ENCODE assay signal across 11 cellular contexts in genomic region chr16:19094542-19095365, GRCh38. TPM values are rescaled to one million over a fixed set of nuclear protein-coding genes. Genes with fewer than 3 reads are reported as not detected.
DNase-seq lines count a peak whose midpoint lies in the region; ATAC-seq and TF ChIP-seq lines count a peak whose summit lies in the region.
"Had no signal": no experiment of that assay in that cellular context is flagged by ENCODE, and none has a peak within 500 bp of the region (broad histone marks: within the 10 kb centered on the region; RNA-seq: fewer than 3 reads in every experiment).

No MANE protein-coding gene starts in this region.

- no peak for TF ChIP-seq CTCF in progenitor cell of endocrine pancreas (IDR thresholded peaks at IDR 0.05; ENCODE audit: unreplicated experiment)

- H2BK5ac ChIP-seq in trophoblast cell (ENCODE audit: low read depth, low read length, poor library complexity) = no peak overlapping the region

- peaks cover 8% of the 10 kb centered on the region for H3K36me3 Mint-ChIP-seq in activated CD8-positive, alpha-beta T cell treated with anti-CD3 and anti-CD28 coated beads, Interleukin-2, amount 10 ng/mL, durations not matched to agents 7 days and 5 days (ENCODE audit: low read depth)
- peaks cover 1% of the 10 kb centered on the region for H3K36me3 Mint-ChIP-seq in progenitor cell of endocrine pancreas (ENCODE audit: insufficient read depth)

- CTCF ChIA-PET in activated CD8-positive, alpha-beta T cell treated with anti-CD3 and anti-CD28 coated beads, Interleukin-2, amount 10 ng/mL, durations not matched to agents 7 days and 5 days (lab: Charles Lee) = interaction anchor here (1.7 kb wide), 1 partner anchor 8 kb away, joined by 11 read pairs; no protein-coding TSS in a partner anchor

- no peak overlapping the region for H3K18ac ChIP-seq in trophoblast cell (ENCODE audit: low read length)

- no peak overlapping the region for H2AFZ ChIP-seq in trophoblast cell (ENCODE audit: insufficient read depth, low read length, poor library complexity)

- no peak overlapping the region for H4K91ac ChIP-seq in trophoblast cell (ENCODE audit: low read depth, low read length)

- no peaks in the 10 kb centered on the region for H3K27me3 Mint-ChIP-seq in activated CD8-positive, alpha-beta T cell treated with anti-CD3 and anti-CD28 coated beads, Interleukin-2, amount 10 ng/mL, durations not matched to agents 7 days and 5 days (ENCODE audit: low read depth)
- H3K27me3 Mint-ChIP-seq in progenitor cell of endocrine pancreas = peaks cover 9% of the 10 kb centered on the region

- H3K14ac ChIP-seq in trophoblast cell (ENCODE audit: low read length) = no peak overlapping the region

- POLR2A ChIA-PET in activated CD8-positive, alpha-beta T cell treated with anti-CD3 and anti-CD28 coated beads, Interleukin-2, amount 10 ng/mL, durations not matched to agents 7 days and 5 days (lab: Charles Lee) = no interaction called here

- no peak overlapping the region for H3K4me3 Mint-ChIP-seq in activated CD8-positive, alpha-beta T cell treated with anti-CD3 and anti-CD28 coated beads, Interleukin-2, amount 10 ng/mL, durations not matched to agents 7 days and 5 days
- no peak overlapping the region for H3K4me3 Mint-ChIP-seq in progenitor cell of endocrine pancreas (ENCODE audit: low read depth)

- no peaks in the 10 kb centered on the region for H3K27me3 ChIP-seq in trophoblast cell (ENCODE audit: insufficient read depth, low read length)

- WGBS in trophoblast cell (ENCODE audit: extremely low coverage, insufficient coverage, insufficient read length) = no CpG with 5 or more reads among the region's 11 CpGs

- DNase-seq in NCI-H748 (lab: John Stamatoyannopoulos, UW; ENCODE audit: unreplicated experiment) (peak; percentile 12), NCI-H748 treated with DMSO at 0.1 percent for 48 hours (lab: John Stamatoyannopoulos, UW) (no peak), MV-4-11 (lab: John Stamatoyannopoulos, UW) (peak; percentile 90), trophoblast cell (peak; percentile 38 to 70), DMS153 treated with DMSO at 0.1 percent for 48 hours (lab: John Stamatoyannopoulos, UW; ENCODE audit: unreplicated experiment) (no peak), progenitor cell of endocrine pancreas (ENCODE audit: low spot score, unreplicated experiment) (no peak), sciatic nerve (ENCODE audit: low spot score) (no peak)
- DNase-seq in activated CD8-positive, alpha-beta T cell treated with anti-CD3 and anti-CD28 coated beads, Interleukin-2, amount 10 ng/mL, durations not matched to agents 7 days and 5 days = no peak
- DNase-seq: left ventricle myocardium inferior had no signal

- H3K27ac Mint-ChIP-seq in activated CD8-positive, alpha-beta T cell treated with anti-CD3 and anti-CD28 coated beads, Interleukin-2, amount 10 ng/mL, durations not matched to agents 7 days and 5 days = no peak overlapping the region
- H3K27ac Mint-ChIP-seq in progenitor cell of endocrine pancreas = no peak overlapping the region
- H3K27ac Mint-ChIP-seq: activated naive CD4-positive, alpha-beta T cell treated with anti-CD3 and anti-CD28 coated beads, Interleukin-2, amount 50 U/mL, for 72 hours had no signal

- H2AK5ac ChIP-seq in trophoblast cell (ENCODE audit: low read length) = no peak overlapping the region

- H2BK12ac ChIP-seq in trophoblast cell (ENCODE audit: low read length) = no peak overlapping the region

- H3K9ac ChIP-seq in trophoblast cell (ENCODE audit: low read length) = no peak overlapping the region

- intact Hi-C loops in sciatic nerve (cut with DNase I) = no loop called here

- no peak overlapping the region for H3K4me2 ChIP-seq in trophoblast cell (ENCODE audit: low read length)

- H3K23ac ChIP-seq in trophoblast cell (ENCODE audit: low read length) = peak overlapping the region; percentile 9

- ATAC-seq in activated CD8-positive, alpha-beta T cell treated with anti-CD3 and anti-CD28 coated beads, Interleukin-2, amount 10 ng/mL, durations not matched to agents 7 days and 5 days = peak; percentile 57
- ATAC-seq in sciatic nerve = no peak

- no peaks in the 10 kb centered on the region for H3K4me1 ChIP-seq in trophoblast cell (ENCODE audit: control insufficient read depth in 1 of 2, insufficient read depth in 2 of 2, low read length in 2 of 2)
- H3K4me1 ChIP-seq: left ventricle myocardium inferior had no signal

- no peaks in the 10 kb centered on the region for H3K79me1 ChIP-seq in trophoblast cell (ENCODE audit: low read length)

- no peak overlapping the region for H3K4ac ChIP-seq in trophoblast cell (ENCODE audit: low read depth, low read length)

- H3K79me2 ChIP-seq in trophoblast cell (ENCODE audit: control insufficient read depth, insufficient read depth, low read length, poor library complexity) = no peaks in the 10 kb centered on the region

- H3K9me3 ChIP-seq in trophoblast cell (ENCODE audit: insufficient read depth, low read depth, low read length) = no peaks in the 10 kb centered on the region
- H3K9me3 ChIP-seq: left ventricle myocardium inferior had no signal

- peaks cover 6% of the 10 kb centered on the region for H3K4me1 Mint-ChIP-seq in activated CD8-positive, alpha-beta T cell treated with anti-CD3 and anti-CD28 coated beads, Interleukin-2, amount 10 ng/mL, durations not matched to agents 7 days and 5 days (ENCODE audit: low read depth)
- H3K4me1 Mint-ChIP-seq in progenitor cell of endocrine pancreas (ENCODE audit: low read depth) = peaks cover 15% of the 10 kb centered on the region

- H3K36me3 ChIP-seq in trophoblast cell (ENCODE audit: control insufficient read depth in 1 of 2, insufficient read depth in 2 of 2, low read length in 2 of 2) = no peaks in the 10 kb centered on the region
- H3K36me3 ChIP-seq: left ventricle myocardium inferior had no signal

- H2BK120ac ChIP-seq in trophoblast cell (ENCODE audit: insufficient read depth, low read length, poor library complexity) = no peak overlapping the region

- no peak overlapping the region for H3K27ac ChIP-seq in trophoblast cell (ENCODE audit: low read depth, low read length)
- H3K27ac ChIP-seq: epithelial cell of prostate, left ventricle myocardium inferior had no signal

- no peak overlapping the region for H4K8ac ChIP-seq in trophoblast cell (ENCODE audit: low read depth, low read length)

- H3K4me3 ChIP-seq in trophoblast cell (ENCODE audit: low read depth, low read length) = no peak overlapping the region
- H3K4me3 ChIP-seq: left ventricle myocardium inferior had no signal

- H4K12ac ChIP-seq in trophoblast cell (ENCODE audit: low read depth, low read length) = no peak overlapping the region

- peaks cover 12% of the 10 kb centered on the region for H3K9me3 Mint-ChIP-seq in activated CD8-positive, alpha-beta T cell treated with anti-CD3 and anti-CD28 coated beads, Interleukin-2, amount 10 ng/mL, durations not matched to agents 7 days and 5 days (ENCODE audit: insufficient read depth)
- peaks cover 7% of the 10 kb centered on the region for H3K9me3 Mint-ChIP-seq in progenitor cell of endocrine pancreas (ENCODE audit: low read depth)

RNA-seq across cellular contexts. Expression of gene ITPRIPL2, which starts 19.0 kb away (rescaled TPM):
- 1 to 10 TPM; 2.3 TPM for total RNA-seq in activated CD8-positive, alpha-beta T cell treated with anti-CD3 and anti-CD28 coated beads, Interleukin-2, amount 10 ng/mL, durations not matched to agents 7 days and 5 days
- 12.7 and 13.3 TPM in 2 replicates for polyA plus RNA-seq in trophoblast cell (2013)
- total RNA-seq in progenitor cell of endocrine pancreas (12.0 and 13.8 TPM in 2 replicates), sciatic nerve (57.6 TPM)

RNA-seq across cellular contexts. Expression of gene COQ7, which starts 27.3 kb away (rescaled TPM):
- total RNA-seq in activated CD8-positive, alpha-beta T cell treated with anti-CD3 and anti-CD28 coated beads, Interleukin-2, amount 10 ng/mL, durations not matched to agents 7 days and 5 days = 10 to 100 TPM; 16.3 to 16.8 TPM
- polyA plus RNA-seq in trophoblast cell (2013) = 7.0 and 7.3 TPM in 2 replicates
- total RNA-seq in progenitor cell of endocrine pancreas = 23.2 and 26.3 TPM in 2 replicates
- 27.5 TPM for total RNA-seq in sciatic nerve

Comparison
In these comparisons a context has a peak if more than half of its experiments do, and no peak if none do; other contexts are left out.
1. DNase-seq: peak in NCI-H748 (single experiment), MV-4-11 (single experiment) and trophoblast cell (2 of 2); none in NCI-H748 treated with DMSO at 0.1 percent for 48 hours (single experiment), activated CD8-positive, alpha-beta T cell treated with anti-CD3 and anti-CD28 coated beads, Interleukin-2, amount 10 ng/mL, durations not matched to agents 7 days and 5 days (single experiment), DMS153 treated with DMSO at 0.1 percent for 48 hours (single experiment), progenitor cell of endocrine pancreas (single experiment) and sciatic nerve (single experiment).